In genomic region chr1:146537775-146538373, GRCh38 we compare ENCODE assay signal across 6 cellular contexts.
DNase-seq lines count a peak whose midpoint lies in the region; ATAC-seq and TF ChIP-seq lines count a peak whose summit lies in the region.
"Not testable (repeated sequence)": the region's sequence is repeated elsewhere in the genome, so short reads cannot be mapped to it uniquely, and the experiment has no call there.

No MANE protein-coding gene starts in this region.

- H3K27ac Mint-ChIP-seq in activated naive CD4-positive, alpha-beta T cell treated with anti-CD3 and anti-CD28 coated beads, Interleukin-2, amount 50 U/mL, for 72 hours; stimulated activated effector memory CD8-positive, alpha-beta T cell treated with anti-CD3 and anti-CD28 coated beads, Interleukin-12 subunit alpha, Interleukin-12 subunit beta, amount 100 ng/mL, for 72 hours: not testable (repeated sequence)

- H3K36me3 Mint-ChIP-seq in activated T-cell treated with anti-CD3 and anti-CD28 coated beads, Interleukin-2, amount 50 U/mL, for 4 hours (ENCODE audit: insufficient read depth); activated naive CD4-positive, alpha-beta T cell treated with anti-CD3 and anti-CD28 coated beads, Interleukin-2, amount 50 U/mL, for 72 hours; stimulated activated effector memory CD8-positive, alpha-beta T cell treated with anti-CD3 and anti-CD28 coated beads, Interleukin-12 subunit alpha, Interleukin-12 subunit beta, amount 100 ng/mL, for 72 hours: not testable (repeated sequence)

- H2AK5ac ChIP-seq in IMR-90 (ENCODE audit: low read depth, low read length) = not testable (repeated sequence)

- H3K4me1 ChIP-seq in IMR-90 (ENCODE audit: control insufficient read depth, insufficient read depth, low read length); heart right ventricle: not testable (repeated sequence)

- H3K4me3 ChIP-seq in IMR-90 (ENCODE audit: insufficient read depth, low read depth, low read length); heart right ventricle: not testable (repeated sequence)

- not testable (repeated sequence) for H3K4me1 Mint-ChIP-seq in activated T-cell treated with anti-CD3 and anti-CD28 coated beads, Interleukin-2, amount 50 U/mL, for 4 hours (ENCODE audit: low read depth); stimulated activated effector memory CD8-positive, alpha-beta T cell treated with anti-CD3 and anti-CD28 coated beads, Interleukin-12 subunit alpha, Interleukin-12 subunit beta, amount 100 ng/mL, for 72 hours

- H2BK15ac ChIP-seq in IMR-90 (ENCODE audit: low read depth, low read length) = not testable (repeated sequence)

- H2AFZ ChIP-seq in IMR-90 (replicated peaks; ENCODE audit: low read length, poor library complexity) = not testable (repeated sequence)

- not testable (repeated sequence) for H3K56ac ChIP-seq in IMR-90 (ENCODE audit: extremely low read depth, insufficient read depth, low read length)

- H3K79me1 ChIP-seq in IMR-90 (ENCODE audit: low read depth in 1 of 2, low read length in 2 of 2) = not testable (repeated sequence)

- no CpG with 5 or more reads among the region's 2 CpGs for WGBS in IMR-90 (ENCODE audit: extremely low coverage in 2 of 2, insufficient read length in 1 of 2), 2 experiments
- no CpG with 5 or more reads among the region's 2 CpGs for WGBS in heart right ventricle, 2 donors

- H4K91ac ChIP-seq in IMR-90 (ENCODE audit: insufficient read depth, low read depth, low read length) = not testable (repeated sequence)

- not testable (repeated sequence) for H3K9me3 Mint-ChIP-seq in activated T-cell treated with anti-CD3 and anti-CD28 coated beads, Interleukin-2, amount 50 U/mL, for 4 hours; activated naive CD4-positive, alpha-beta T cell treated with anti-CD3 and anti-CD28 coated beads, Interleukin-2, amount 50 U/mL, for 72 hours; stimulated activated effector memory CD8-positive, alpha-beta T cell treated with anti-CD3 and anti-CD28 coated beads, Interleukin-12 subunit alpha, Interleukin-12 subunit beta, amount 100 ng/mL, for 72 hours

- not testable (repeated sequence) for H3K18ac ChIP-seq in IMR-90 (ENCODE audit: low read depth, low read length)

- not testable (repeated sequence) for H4K5ac ChIP-seq in IMR-90 (ENCODE audit: low read depth, low read length)

- H2BK120ac ChIP-seq in IMR-90 (ENCODE audit: low read depth, low read length) = not testable (repeated sequence)

- not testable (repeated sequence) for TF ChIP-seq RAD21 in IMR-90 (IDR thresholded peaks at IDR 0.05; ENCODE audit: low read length)

- H3K9ac ChIP-seq in IMR-90 (ENCODE audit: low read depth, low read length) = not testable (repeated sequence)

- not testable (repeated sequence) for H3K4ac ChIP-seq in IMR-90 (ENCODE audit: low read depth, low read length)

- H2BK5ac ChIP-seq in IMR-90 (ENCODE audit: low read depth, low read length, poor library complexity, severe bottlenecking) = not testable (repeated sequence)

- TF ChIP-seq CTCF in IMR-90 (conservative IDR thresholded peaks at IDR 0.05; ENCODE audit: low read depth, low read length); heart right ventricle (IDR thresholded peaks at IDR 0.05): not testable (repeated sequence)

- H4K20me1 ChIP-seq in IMR-90 (ENCODE audit: insufficient read depth, low read length) = not testable (repeated sequence)

- TF ChIP-seq POLR2A in IMR-90 (IDR thresholded peaks at IDR 0.05; ENCODE audit: low read depth, low read length) = not testable (repeated sequence)

- ATAC-seq in IMR-90 (ENCODE audit: low read depth) (0 out of 2 replicates have a peak, but pooled peaks have one; percentile 14), Right ventricle myocardium inferior (peak; percentile 62), heart right ventricle (peak in 6 of 8 donors; percentile 34 to 91 (median 78))
- peak; percentile 28 to 37 for ATAC-seq in activated T-cell treated with anti-CD3 and anti-CD28 coated beads, Interleukin-2, amount 50 U/mL, for 4 hours
- ATAC-seq in activated naive CD4-positive, alpha-beta T cell treated with anti-CD3 and anti-CD28 coated beads, Interleukin-2, amount 50 U/mL, for 72 hours = peak; percentile 58 to 75
- ATAC-seq in stimulated activated effector memory CD8-positive, alpha-beta T cell treated with anti-CD3 and anti-CD28 coated beads, Interleukin-12 subunit alpha, Interleukin-12 subunit beta, amount 100 ng/mL, for 72 hours = peak; percentile 44

- H2AK9ac ChIP-seq in IMR-90 (replicated peaks; ENCODE audit: low read depth, low read length, poor library complexity) = not testable (repeated sequence)

- DNase-seq in IMR-90; activated T-cell treated with anti-CD3 and anti-CD28 coated beads, Interleukin-2, amount 50 U/mL, for 4 hours; activated naive CD4-positive, alpha-beta T cell treated with anti-CD3 and anti-CD28 coated beads, Interleukin-2, amount 50 U/mL, for 72 hours (ENCODE audit: low spot score in 2 of 2); Right ventricle myocardium inferior (ENCODE audit: missing footprints); heart right ventricle; stimulated activated effector memory CD8-positive, alpha-beta T cell treated with anti-CD3 and anti-CD28 coated beads, Interleukin-12 subunit alpha, Interleukin-12 subunit beta, amount 100 ng/mL, for 72 hours (ENCODE audit: low spot score in 2 of 2): not testable (repeated sequence)

- not testable (repeated sequence) for H3K14ac ChIP-seq in IMR-90 (replicated peaks; ENCODE audit: low read depth, low read length)

- not testable (repeated sequence) for H3K23ac ChIP-seq in IMR-90 (ENCODE audit: low read depth, low read length)

- H3K4me2 ChIP-seq in IMR-90 (ENCODE audit: low read depth, low read length) = not testable (repeated sequence)

- not testable (repeated sequence) for BruUV-seq in IMR-90 (replicated peaks; lab: Mats Ljungman, UMichigan)

- H3K27me3 ChIP-seq in IMR-90 (ENCODE audit: control insufficient read depth, insufficient read depth, low read length); heart right ventricle: not testable (repeated sequence)

- H3K9me3 ChIP-seq in IMR-90 (ENCODE audit: control insufficient read depth, insufficient read depth, low read length); heart right ventricle: not testable (repeated sequence)

- CTCF ChIA-PET in IMR-90 (lab: Yijun Ruan, JAX) = not testable (repeated sequence)

- not testable (repeated sequence) for H4K8ac ChIP-seq in IMR-90 (ENCODE audit: low read depth in 2 of 2, low read length in 2 of 2)

- POLR2A ChIA-PET in IMR-90 (lab: Charles Lee; ENCODE audit: unreplicated experiment) = not testable (repeated sequence)

- not testable (repeated sequence) for H3K9me1 ChIP-seq in IMR-90 (ENCODE audit: insufficient read depth, low read length)

- in situ Hi-C loops in IMR-90 (cut with MboI; ENCODE audit: low sequenced_read_pairs) = not testable (repeated sequence)

- intact Hi-C loops in IMR-90 (cut with micrococcal nuclease); Right ventricle myocardium inferior (cut with DNase I); heart right ventricle (cut with DNase I): not testable (repeated sequence)

- not testable (repeated sequence) for H3K36me3 ChIP-seq in IMR-90 (ENCODE audit: control insufficient read depth, insufficient read depth, low read length); heart right ventricle

- H3K4me3 Mint-ChIP-seq in activated T-cell treated with anti-CD3 and anti-CD28 coated beads, Interleukin-2, amount 50 U/mL, for 4 hours; stimulated activated effector memory CD8-positive, alpha-beta T cell treated with anti-CD3 and anti-CD28 coated beads, Interleukin-12 subunit alpha, Interleukin-12 subunit beta, amount 100 ng/mL, for 72 hours: not testable (repeated sequence)

- dilution Hi-C loops in IMR-90 (cut with HindIII; ENCODE audit: low sequenced_read_pairs, unreplicated experiment) = not testable (repeated sequence)

- not testable (repeated sequence) for H3K27ac ChIP-seq in IMR-90 (ENCODE audit: insufficient read depth, low read length); heart right ventricle

- H3K27me3 Mint-ChIP-seq in activated T-cell treated with anti-CD3 and anti-CD28 coated beads, Interleukin-2, amount 50 U/mL, for 4 hours (ENCODE audit: low read depth) = not testable (repeated sequence)

- H2BK20ac ChIP-seq in IMR-90 (ENCODE audit: low read depth, low read length) = not testable (repeated sequence)

Comparison
In these comparisons a context has a peak if more than half of its experiments do, and no peak if none do; other contexts are left out.
1. ATAC-seq: peak in every context shown above with its lines; median percentile 78 in heart right ventricle; 66 in activated naive CD4-positive, alpha-beta T cell treated with anti-CD3 and anti-CD28 coated beads, Interleukin-2, amount 50 U/mL, for 72 hours; 62 in Right ventricle myocardium inferior; 44 in stimulated activated effector memory CD8-positive, alpha-beta T cell treated with anti-CD3 and anti-CD28 coated beads, Interleukin-12 subunit alpha, Interleukin-12 subunit beta, amount 100 ng/mL, for 72 hours; 32 in activated T-cell treated with anti-CD3 and anti-CD28 coated beads, Interleukin-2, amount 50 U/mL, for 4 hours; 14 in IMR-90.